1 cellular context compared by ENCODE assay signal in the genomic region with DNA sequence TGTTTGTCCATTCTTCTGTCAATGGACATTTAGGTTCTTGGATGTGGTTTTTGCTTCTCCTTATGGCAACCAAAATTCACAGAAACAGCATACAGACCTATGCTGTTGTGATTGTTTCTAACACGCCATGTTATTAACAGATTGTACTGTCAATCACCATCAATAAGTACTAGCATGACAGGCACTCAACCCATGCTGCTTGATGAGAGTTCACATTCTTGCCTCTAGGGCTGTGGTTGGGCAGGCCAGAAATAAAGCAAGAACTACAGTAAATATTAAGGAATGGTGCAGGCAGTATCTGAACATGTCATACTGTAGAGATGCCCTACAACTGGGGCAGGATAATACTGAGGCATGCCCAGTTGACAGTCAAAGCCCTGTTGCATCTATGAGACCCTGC.
TF ChIP-seq lines count a peak whose summit lies in the region.

No MANE protein-coding gene starts in this region.

TF ChIP-seq in HCT116, 20 proteins besides CTCF, POLR2A, EP300 and RAD21:
- TF ChIP-seq CBX3 (IDR thresholded peaks at IDR 0.05; ENCODE audit: low read depth) (no peak), CEBPB (IDR thresholded peaks at IDR 0.05; ENCODE audit: low read depth) (no peak), TCF7L2 (IDR thresholded peaks at IDR 0.05; ENCODE audit: borderline replicate concordance, extremely low read depth, insufficient read depth, insufficient read length) (no peak), YY1 (IDR thresholded peaks at IDR 0.05; ENCODE audit: extremely low read depth, insufficient replicate concordance, low read depth, low read length) (no peak)
- TF ChIP-seq, protein P1, sequence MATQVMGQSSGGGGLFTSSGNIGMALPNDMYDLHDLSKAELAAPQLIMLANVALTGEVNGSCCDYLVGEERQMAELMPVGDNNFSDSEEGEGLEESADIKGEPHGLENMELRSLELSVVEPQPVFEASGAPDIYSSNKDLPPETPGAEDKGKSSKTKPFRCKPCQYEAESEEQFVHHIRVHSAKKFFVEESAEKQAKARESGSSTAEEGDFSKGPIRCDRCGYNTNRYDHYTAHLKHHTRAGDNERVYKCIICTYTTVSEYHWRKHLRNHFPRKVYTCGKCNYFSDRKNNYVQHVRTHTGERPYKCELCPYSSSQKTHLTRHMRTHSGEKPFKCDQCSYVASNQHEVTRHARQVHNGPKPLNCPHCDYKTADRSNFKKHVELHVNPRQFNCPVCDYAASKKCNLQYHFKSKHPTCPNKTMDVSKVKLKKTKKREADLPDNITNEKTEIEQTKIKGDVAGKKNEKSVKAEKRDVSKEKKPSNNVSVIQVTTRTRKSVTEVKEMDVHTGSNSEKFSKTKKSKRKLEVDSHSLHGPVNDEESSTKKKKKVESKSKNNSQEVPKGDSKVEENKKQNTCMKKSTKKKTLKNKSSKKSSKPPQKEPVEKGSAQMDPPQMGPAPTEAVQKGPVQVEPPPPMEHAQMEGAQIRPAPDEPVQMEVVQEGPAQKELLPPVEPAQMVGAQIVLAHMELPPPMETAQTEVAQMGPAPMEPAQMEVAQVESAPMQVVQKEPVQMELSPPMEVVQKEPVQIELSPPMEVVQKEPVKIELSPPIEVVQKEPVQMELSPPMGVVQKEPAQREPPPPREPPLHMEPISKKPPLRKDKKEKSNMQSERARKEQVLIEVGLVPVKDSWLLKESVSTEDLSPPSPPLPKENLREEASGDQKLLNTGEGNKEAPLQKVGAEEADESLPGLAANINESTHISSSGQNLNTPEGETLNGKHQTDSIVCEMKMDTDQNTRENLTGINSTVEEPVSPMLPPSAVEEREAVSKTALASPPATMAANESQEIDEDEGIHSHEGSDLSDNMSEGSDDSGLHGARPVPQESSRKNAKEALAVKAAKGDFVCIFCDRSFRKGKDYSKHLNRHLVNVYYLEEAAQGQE (IDR thresholded peaks at IDR 0.05; ENCODE audit: low read depth): no peak
